ENCODE assay signal across 14 cellular contexts in genomic region chr10:51867956-51868355, GRCh38.
A peak's percentile ranks its signal among the peaks of the same experiment; 100 is the strongest.
DNase-seq lines count a peak whose midpoint lies in the region; ATAC-seq and TF ChIP-seq lines count a peak whose summit lies in the region.
"Had no signal": no experiment of that assay in that cellular context is flagged by ENCODE, and none has a peak within 500 bp of the region (broad histone marks: within the 10 kb centered on the region; RNA-seq: fewer than 3 reads in every experiment).

No MANE protein-coding gene starts in this region.

- H3K9ac ChIP-seq in adipocyte (ENCODE audit: low read length), result no peak overlapping the region

- in situ Hi-C loops in ACHN (cut with HindIII; ENCODE audit: low pct_ligation_motif_present, low pct_unique_long_range_greater_than_20kb, low sequenced_read_pairs) (no loop called here), HAP-1 (cut with MboI; ENCODE audit: low sequenced_read_pairs) (no loop called here)

- no peak overlapping the region for H3K4me3 ChIP-seq in HFF-Myc (replicated peaks; ENCODE audit: low read depth, low read length)
- H3K4me3 ChIP-seq in adipocyte (ENCODE audit: low read length), result peak overlapping the region; percentile 71
- H3K4me3 ChIP-seq in HAP-1, result no peak overlapping the region
- H3K4me3 ChIP-seq: body of pancreas, upper lobe of right lung had no signal

- CTCF ChIA-PET in activated naive CD4-positive, alpha-beta T cell treated with anti-CD3 and anti-CD28 coated beads for 36 hours (lab: Charles Lee), result no interaction called here

- no peaks in the 10 kb centered on the region for H3K9me3 Mint-ChIP-seq in stimulated activated naive CD8-positive, alpha-beta T cell treated with anti-CD3 and anti-CD28 coated beads, Interleukin-15, amount 100 ng/mL, for 72 hours
- no peaks in the 10 kb centered on the region for H3K9me3 Mint-ChIP-seq in activated naive CD4-positive, alpha-beta T cell treated with anti-CD3 and anti-CD28 coated beads for 36 hours
- H3K9me3 Mint-ChIP-seq: nephron progenitor cell had no signal

- intact Hi-C loops in activated naive CD4-positive, alpha-beta T cell treated with anti-CD3 and anti-CD28 coated beads for 36 hours (cut with micrococcal nuclease), result no loop called here

- H3K36me3 ChIP-seq in adipocyte (ENCODE audit: control insufficient read depth, insufficient read depth, low read length, severe bottlenecking), result no peaks in the 10 kb centered on the region
- H3K36me3 ChIP-seq in HAP-1 (replicated peaks), result no peaks in the 10 kb centered on the region
- H3K36me3 ChIP-seq: BE2C, upper lobe of right lung had no signal

- H3K4me1 Mint-ChIP-seq in stimulated activated naive CD8-positive, alpha-beta T cell treated with anti-CD3 and anti-CD28 coated beads, Interleukin-15, amount 100 ng/mL, for 72 hours, result no peaks in the 10 kb centered on the region
- H3K4me1 Mint-ChIP-seq in activated naive CD4-positive, alpha-beta T cell treated with anti-CD3 and anti-CD28 coated beads for 36 hours (ENCODE audit: low read depth), result no peaks in the 10 kb centered on the region
- H3K4me1 Mint-ChIP-seq: immature natural killer cell, nephron progenitor cell had no signal

- H3K27me3 Mint-ChIP-seq in stimulated activated naive CD8-positive, alpha-beta T cell treated with anti-CD3 and anti-CD28 coated beads, Interleukin-15, amount 100 ng/mL, for 72 hours, result no peaks in the 10 kb centered on the region
- H3K27me3 Mint-ChIP-seq in activated naive CD4-positive, alpha-beta T cell treated with anti-CD3 and anti-CD28 coated beads for 36 hours (ENCODE audit: low read depth), result no peaks in the 10 kb centered on the region

- DNase-seq in ACHN, result peak; percentile 30
- peak; percentile 66 for DNase-seq in HFF-Myc (ENCODE audit: extremely low read depth, low read depth)
- peak; percentile 61 for DNase-seq in adipocyte (ENCODE audit: low read depth)
- peak; percentile 20 for DNase-seq in globus pallidus (ENCODE audit: low spot score)
- DNase-seq in NCI-H128 (lab: John Stamatoyannopoulos, UW; ENCODE audit: unreplicated experiment), result no peak
- DNase-seq in HAP-1 (ENCODE audit: low spot score in 2 of 2), result no peak
- DNase-seq in stimulated activated naive CD8-positive, alpha-beta T cell treated with anti-CD3 and anti-CD28 coated beads, Interleukin-15, amount 100 ng/mL, for 72 hours, result no peak
- no peak for DNase-seq in activated naive CD4-positive, alpha-beta T cell treated with anti-CD3 and anti-CD28 coated beads for 36 hours
- DNase-seq: activated CD8-positive, alpha-beta memory T cell treated with anti-CD3 and anti-CD28 coated beads, Interleukin-2, amount 50 U/mL, for 4 hours; BE2C; body of pancreas; immature natural killer cell; nephron progenitor cell; upper lobe of right lung had no signal

- no peak for TF ChIP-seq CTCF in HFF-Myc (IDR thresholded peaks at IDR 0.05; ENCODE audit: low read depth, low read length, missing control alignments)

- no peak for ATAC-seq in stimulated activated naive CD8-positive, alpha-beta T cell treated with anti-CD3 and anti-CD28 coated beads, Interleukin-15, amount 100 ng/mL, for 72 hours
- ATAC-seq: body of pancreas, upper lobe of right lung had no signal

- H3K4me1 ChIP-seq in adipocyte (ENCODE audit: control insufficient read depth, insufficient read depth, low read length), result peaks cover 15% of the 10 kb centered on the region
- H3K4me1 ChIP-seq in HAP-1, result no peaks in the 10 kb centered on the region
- H3K4me1 ChIP-seq: BE2C, body of pancreas, upper lobe of right lung had no signal

- no peaks in the 10 kb centered on the region for H3K9me3 ChIP-seq in adipocyte (ENCODE audit: control insufficient read depth, low read length)
- no peaks in the 10 kb centered on the region for H3K9me3 ChIP-seq in HAP-1
- H3K9me3 ChIP-seq: BE2C, body of pancreas, upper lobe of right lung had no signal

- H3K36me3 Mint-ChIP-seq in activated naive CD4-positive, alpha-beta T cell treated with anti-CD3 and anti-CD28 coated beads for 36 hours (ENCODE audit: low read depth), result no peaks in the 10 kb centered on the region
- H3K36me3 Mint-ChIP-seq: immature natural killer cell had no signal

- H3K4me3 Mint-ChIP-seq in stimulated activated naive CD8-positive, alpha-beta T cell treated with anti-CD3 and anti-CD28 coated beads, Interleukin-15, amount 100 ng/mL, for 72 hours, result no peak overlapping the region
- no peak overlapping the region for H3K4me3 Mint-ChIP-seq in activated naive CD4-positive, alpha-beta T cell treated with anti-CD3 and anti-CD28 coated beads for 36 hours
- H3K4me3 Mint-ChIP-seq: immature natural killer cell, nephron progenitor cell had no signal

- H3K27me3 ChIP-seq in adipocyte (replicated peaks; ENCODE audit: control insufficient read depth, insufficient read depth, low read length) (no peaks in the 10 kb centered on the region), HAP-1 (ENCODE audit: low read depth) (no peaks in the 10 kb centered on the region)
- H3K27me3 ChIP-seq: BE2C, body of pancreas, upper lobe of right lung had no signal

- H3K27ac Mint-ChIP-seq in stimulated activated naive CD8-positive, alpha-beta T cell treated with anti-CD3 and anti-CD28 coated beads, Interleukin-15, amount 100 ng/mL, for 72 hours, result no peak overlapping the region
- H3K27ac Mint-ChIP-seq in activated naive CD4-positive, alpha-beta T cell treated with anti-CD3 and anti-CD28 coated beads for 36 hours, result no peak overlapping the region
- H3K27ac Mint-ChIP-seq: immature natural killer cell had no signal

Comparison
In these comparisons a context has a peak if more than half of its experiments do, and no peak if none do; other contexts are left out.
1. DNase-seq: peak in ACHN (single experiment), HFF-Myc (single experiment), adipocyte (single experiment) and globus pallidus (single experiment); none in NCI-H128 (single experiment), HAP-1 (0 of 2), stimulated activated naive CD8-positive, alpha-beta T cell treated with anti-CD3 and anti-CD28 coated beads, Interleukin-15, amount 100 ng/mL, for 72 hours (0 of 2) and activated naive CD4-positive, alpha-beta T cell treated with anti-CD3 and anti-CD28 coated beads for 36 hours (single experiment).